ENCODE assay signal across 14 cellular contexts in genomic region chr2:140891614-140892212, GRCh38.
DNase-seq lines count a peak whose midpoint lies in the region; ATAC-seq and TF ChIP-seq lines count a peak whose summit lies in the region.
"Had no signal": no experiment of that assay in that cellular context is flagged by ENCODE, and none has a peak within 500 bp of the region (broad histone marks: within the 10 kb centered on the region; RNA-seq: fewer than 3 reads in every experiment).

No MANE protein-coding gene starts in this region.

- H3K4me1 Mint-ChIP-seq in chondrocyte (ENCODE audit: low read depth) (no peaks in the 10 kb centered on the region), type B pancreatic cell (ENCODE audit: unreplicated experiment) (no peaks in the 10 kb centered on the region)
- H3K4me1 Mint-ChIP-seq: activated CD4-positive, alpha-beta T cell treated with anti-CD3 and anti-CD28 coated beads, Interleukin-2, amount 10 ng/mL, durations not matched to agents 7 days and 5 days; activated T-helper 17 cell treated with anti-CD3 and anti-CD28 coated beads, Interleukin-2, amount 50 U/mL, for 72 hours had no signal

- no peak overlapping the region for H3K27ac Mint-ChIP-seq in chondrocyte (ENCODE audit: unreplicated experiment)
- no peak overlapping the region for H3K27ac Mint-ChIP-seq in type B pancreatic cell
- H3K27ac Mint-ChIP-seq: activated CD4-positive, alpha-beta T cell treated with anti-CD3 and anti-CD28 coated beads, Interleukin-2, amount 10 ng/mL, durations not matched to agents 7 days and 5 days; activated T-helper 17 cell treated with anti-CD3 and anti-CD28 coated beads, Interleukin-2, amount 50 U/mL, for 72 hours had no signal

- ATAC-seq in GM21737 (IDR thresholded peaks at IDR 0.05; ENCODE audit: unreplicated experiment) (no peak), HG03378 (IDR thresholded peaks at IDR 0.05; ENCODE audit: unreplicated experiment) (no peak)
- ATAC-seq: activated T-helper 17 cell treated with anti-CD3 and anti-CD28 coated beads, Interleukin-2, amount 50 U/mL, for 72 hours; body of pancreas had no signal

- H3K27me3 Mint-ChIP-seq in chondrocyte (ENCODE audit: low read depth): no peaks in the 10 kb centered on the region
- no peaks in the 10 kb centered on the region for H3K27me3 Mint-ChIP-seq in type B pancreatic cell
- H3K27me3 Mint-ChIP-seq: activated CD4-positive, alpha-beta T cell treated with anti-CD3 and anti-CD28 coated beads, Interleukin-2, amount 10 ng/mL, durations not matched to agents 7 days and 5 days; activated T-helper 17 cell treated with anti-CD3 and anti-CD28 coated beads, Interleukin-2, amount 50 U/mL, for 72 hours had no signal

- no peak overlapping the region for H3K4me3 Mint-ChIP-seq in chondrocyte (ENCODE audit: unreplicated experiment)
- H3K4me3 Mint-ChIP-seq in type B pancreatic cell: no peak overlapping the region
- H3K4me3 Mint-ChIP-seq: activated CD4-positive, alpha-beta T cell treated with anti-CD3 and anti-CD28 coated beads, Interleukin-2, amount 10 ng/mL, durations not matched to agents 7 days and 5 days; activated T-helper 17 cell treated with anti-CD3 and anti-CD28 coated beads, Interleukin-2, amount 50 U/mL, for 72 hours had no signal

- H3K9me3 Mint-ChIP-seq in chondrocyte (ENCODE audit: low read depth) (no peaks in the 10 kb centered on the region), type B pancreatic cell (no peaks in the 10 kb centered on the region)
- H3K9me3 Mint-ChIP-seq: activated CD4-positive, alpha-beta T cell treated with anti-CD3 and anti-CD28 coated beads, Interleukin-2, amount 10 ng/mL, durations not matched to agents 7 days and 5 days had no signal

- DNase-seq in NCI-H82 (lab: John Stamatoyannopoulos, UW): peak; percentile 21
- DNase-seq in NCI-H82 treated with DMSO at 0.1 percent for 48 hours (lab: John Stamatoyannopoulos, UW; ENCODE audit: unreplicated experiment): no peak
- DNase-seq in chondrocyte (ENCODE audit: low spot score): no peak
- DNase-seq in type B pancreatic cell (ENCODE audit: extremely low spot score, unreplicated experiment): no peak
- DNase-seq in CD1c-positive myeloid dendritic cell (ENCODE audit: extremely low spot score): no peak
- DNase-seq: activated CD4-positive, alpha-beta T cell treated with anti-CD3 and anti-CD28 coated beads, Interleukin-2, amount 10 ng/mL, durations not matched to agents 7 days and 5 days; body of pancreas; DMS79; NCI-H1694; T-helper 1 cell had no signal

- H3K36me3 Mint-ChIP-seq in chondrocyte (ENCODE audit: low read depth) (no peaks in the 10 kb centered on the region), type B pancreatic cell (peaks cover 4% of the 10 kb centered on the region)

- TF ChIP-seq CTCF in LNCAP (IDR thresholded peaks at IDR 0.05) (peak; percentile 39; the same call in 1 of the 2 replicates), chondrocyte (IDR thresholded peaks at IDR 0.05) (peak; percentile 37), type B pancreatic cell (conservative IDR thresholded peaks at IDR 0.05) (peak; percentile 59)
